In genomic region chr9:84669293-84670105, GRCh38 we compare ENCODE assay signal across 8 cellular contexts. TPM values are rescaled to one million over a fixed set of nuclear protein-coding genes. Genes with fewer than 3 reads are reported as not detected.
A peak's percentile ranks its signal among the peaks of the same experiment; 100 is the strongest.
DNase-seq lines count a peak whose midpoint lies in the region; ATAC-seq and TF ChIP-seq lines count a peak whose summit lies in the region.

Gene NTRK2 (plus strand): TSS chr9:84669729. CDS start chr9:84670749, 1,020 bp downstream.

- no peaks in the 10 kb centered on the region for H3K9me3 Mint-ChIP-seq in activated T-cell treated with anti-CD3 and anti-CD28 coated beads, Interleukin-2, amount 50 U/mL, for 72 hours
- H3K9me3 Mint-ChIP-seq in neural crest cell: peaks cover 7% of the 10 kb centered on the region

- DNase-seq in ELF-1 (ENCODE audit: low read depth, low spot score) (peak; percentile 59), globus pallidus (ENCODE audit: low spot score) (peak; percentile 70), neural crest cell (ENCODE audit: low read depth, low spot score) (peak; percentile 40), GOT3 (lab: John Stamatoyannopoulos, UW) (no peak), HAP-1 (ENCODE audit: low spot score in 2 of 2) (no peak)
- DNase-seq in activated T-cell treated with anti-CD3 and anti-CD28 coated beads, Interleukin-2, amount 50 U/mL, for 72 hours: peak in 1 of 2 donors; percentile 20

- peak within 1 kb of the TSS; percentile 76 to 80 for H3K4me3 Mint-ChIP-seq in activated T-cell treated with anti-CD3 and anti-CD28 coated beads, Interleukin-2, amount 50 U/mL, for 72 hours
- peak within 1 kb of the TSS; percentile 98 for H3K4me3 Mint-ChIP-seq in neural crest cell

- TF ChIP-seq CTCF in neural crest cell (conservative IDR thresholded peaks at IDR 0.05): peak; percentile 61

- peaks cover 12% of the 10 kb centered on the region for H3K4me1 Mint-ChIP-seq in activated T-cell treated with anti-CD3 and anti-CD28 coated beads, Interleukin-2, amount 50 U/mL, for 72 hours (ENCODE audit: low read depth)
- peaks cover 41% of the 10 kb centered on the region for H3K4me1 Mint-ChIP-seq in neural crest cell

- no peaks in the 10 kb centered on the region for H3K9me3 ChIP-seq in HAP-1

- H3K27me3 ChIP-seq in HAP-1 (ENCODE audit: low read depth): peaks cover 56% of the 10 kb centered on the region

- in situ Hi-C loops in HAP-1 (cut with MboI; ENCODE audit: low sequenced_read_pairs): loop anchor here (25.0 kb wide), 1 partner anchor 743 kb away; no protein-coding TSS in a partner anchor

- no peak within 1 kb of the TSS for H3K27ac Mint-ChIP-seq in activated T-cell treated with anti-CD3 and anti-CD28 coated beads, Interleukin-2, amount 50 U/mL, for 72 hours
- H3K27ac Mint-ChIP-seq in neural crest cell (ENCODE audit: unreplicated experiment): peak within 1 kb of the TSS; percentile 58

- H3K4me3 ChIP-seq in HAP-1: no peak within 1 kb of the TSS

- no peaks in the 10 kb centered on the region for H3K36me3 Mint-ChIP-seq in activated T-cell treated with anti-CD3 and anti-CD28 coated beads, Interleukin-2, amount 50 U/mL, for 72 hours (ENCODE audit: insufficient read depth in 2 of 2)
- H3K36me3 Mint-ChIP-seq in neural crest cell (ENCODE audit: low read depth): peaks cover 4% of the 10 kb centered on the region

- ATAC-seq in HG02981 (IDR thresholded peaks at IDR 0.05; ENCODE audit: unreplicated experiment) (peak; percentile 43), HG02588 (IDR thresholded peaks at IDR 0.05; ENCODE audit: unreplicated experiment) (no peak)
- ATAC-seq in activated T-cell treated with anti-CD3 and anti-CD28 coated beads, Interleukin-2, amount 50 U/mL, for 72 hours (replicated peaks in 1 of 2): peak; percentile 43

- no peaks in the 10 kb centered on the region for H3K4me1 ChIP-seq in HAP-1

- no peaks in the 10 kb centered on the region for H3K36me3 ChIP-seq in HAP-1 (replicated peaks)

- H3K27me3 Mint-ChIP-seq in activated T-cell treated with anti-CD3 and anti-CD28 coated beads, Interleukin-2, amount 50 U/mL, for 72 hours (ENCODE audit: low read depth): peaks cover 63% of the 10 kb centered on the region
- H3K27me3 Mint-ChIP-seq in neural crest cell (ENCODE audit: low read depth): peaks cover 64% of the 10 kb centered on the region

RNA-seq across cellular contexts. Expression of gene NTRK2, which starts in this region (rescaled TPM):
- total RNA-seq in activated T-cell treated with anti-CD3 and anti-CD28 coated beads, Interleukin-2, amount 50 U/mL, for 72 hours: 1 to 10 TPM in 1 of 2 donors, under 1 TPM in 1; 0.41 to 3.3 TPM
- total RNA-seq in neural crest cell: 20.1 and 20.6 TPM in 2 replicates

Comparison
In these comparisons a context has a peak if more than half of its experiments do, and no peak if none do; other contexts are left out.
1. DNase-seq: peak in ELF-1 (single experiment), globus pallidus (single experiment) and neural crest cell (single experiment); none in GOT3 (single experiment) and HAP-1 (0 of 2).